Comparison of ENCODE assay signal across 8 cellular contexts in the genomic region with DNA sequence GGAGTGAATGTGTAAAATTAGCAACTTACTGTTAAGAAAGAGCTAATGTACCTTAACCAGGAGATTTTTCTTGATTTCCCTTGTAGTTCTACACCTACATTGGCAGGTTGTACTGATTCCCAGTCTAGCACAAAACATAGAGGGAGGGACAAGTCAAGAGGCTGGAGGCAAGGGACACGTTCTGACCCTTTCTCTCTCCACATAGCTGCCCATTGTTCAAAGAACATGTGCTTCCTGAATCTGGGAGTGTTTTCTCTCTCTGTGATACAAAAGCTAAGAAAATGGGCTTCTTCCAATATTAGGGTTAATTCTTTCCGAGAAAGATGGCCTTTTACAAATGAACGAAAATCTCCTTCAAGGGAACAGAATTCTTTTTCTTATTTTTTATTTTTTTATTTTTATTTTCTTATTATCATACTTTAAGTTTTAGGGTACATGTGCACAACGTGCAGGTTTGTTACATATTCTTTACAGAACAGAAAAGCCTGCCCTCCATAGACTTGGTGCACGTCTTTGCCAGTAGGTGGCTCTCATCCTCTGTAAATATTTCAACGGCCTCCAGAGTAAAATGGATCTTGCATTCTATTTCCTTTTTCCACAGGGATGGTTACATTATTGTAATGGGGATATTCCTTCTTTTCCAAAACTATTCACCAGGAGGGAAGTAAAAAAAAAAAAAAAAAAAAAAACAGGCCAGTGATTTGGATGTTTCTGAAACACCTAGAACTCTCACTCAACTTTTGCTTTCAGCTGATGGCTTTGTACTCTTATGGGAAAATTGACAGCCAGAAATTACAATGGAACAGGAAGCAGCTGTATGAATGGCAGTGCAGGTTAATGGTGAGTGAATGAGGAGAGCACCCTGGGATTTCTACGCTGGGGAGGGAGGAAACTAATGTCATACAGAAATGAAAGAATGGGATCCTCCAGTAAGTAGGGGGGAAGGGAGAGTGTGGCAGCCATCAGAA. TPM values are rescaled to one million over a fixed set of nuclear protein-coding genes. Genes with fewer than 3 reads are reported as not detected.
DNase-seq lines count a peak whose midpoint lies in the region; ATAC-seq and TF ChIP-seq lines count a peak whose summit lies in the region.

No MANE protein-coding gene starts in this region.

- H3K27me3 ChIP-seq in hepatocyte (peaks cover 3% of the 10 kb centered on the region), smooth muscle cell (ENCODE audit: low read depth) (peaks cover 6% of the 10 kb centered on the region)

- no peaks in the 10 kb centered on the region for H4K20me1 ChIP-seq in hepatocyte (ENCODE audit: insufficient read depth, poor library complexity, severe bottlenecking)
- peaks cover 4% of the 10 kb centered on the region for H4K20me1 ChIP-seq in smooth muscle cell (ENCODE audit: low read depth)

- peak; percentile 78 for ATAC-seq in HG02973 (IDR thresholded peaks at IDR 0.05; ENCODE audit: unreplicated experiment)

- H3K4me3 ChIP-seq in hepatocyte (no peak overlapping the region), smooth muscle cell (no peak overlapping the region)

- H3K27ac ChIP-seq in hepatocyte (no peak overlapping the region), smooth muscle cell (ENCODE audit: low read depth) (no peak overlapping the region)

- WGBS in hepatocyte (ENCODE audit: low lambda C conversion rate, missing lambda C conversion rate), result 20% methylated on average over 7 of the region's 7 CpGs
- whole genome bisulfite sequencing in smooth muscle cell (ENCODE audit: low lambda C conversion rate), result 15% methylated on average over 7 of the region's 7 CpGs

- no peak overlapping the region for H3K4me2 ChIP-seq in hepatocyte
- H3K4me2 ChIP-seq in smooth muscle cell, result no peak overlapping the region

- no peaks in the 10 kb centered on the region for H3K79me2 ChIP-seq in hepatocyte
- no peaks in the 10 kb centered on the region for H3K79me2 ChIP-seq in smooth muscle cell (ENCODE audit: low read depth)

- DNase-seq in AG08395 (ENCODE audit: low spot score), result peak; percentile 52
- peak; percentile 43 for DNase-seq in NCI-H345 (lab: John Stamatoyannopoulos, UW)
- DNase-seq in amniotic epithelial cell (ENCODE audit: low read depth), result peak; percentile 47
- peak; percentile 69 for DNase-seq in hepatocyte (ENCODE audit: low spot score)
- no peak for DNase-seq in smooth muscle cell (lab: John Stamatoyannopoulos, UW; ENCODE audit: unreplicated experiment)
- no peak for DNase-seq in HuH-7 (ENCODE audit: low spot score)

- H3F3A ChIP-seq in smooth muscle cell (ENCODE audit: low read depth), result no peaks in the 10 kb centered on the region

- H3K36me3 ChIP-seq in hepatocyte (replicated peaks; ENCODE audit: insufficient read depth, low read depth) (no peaks in the 10 kb centered on the region), smooth muscle cell (ENCODE audit: low read depth) (no peaks in the 10 kb centered on the region)

- H3K9ac ChIP-seq in smooth muscle cell (ENCODE audit: low read depth), result no peak overlapping the region

- TF ChIP-seq CTCF in GM12872 (IDR thresholded peaks at IDR 0.05; ENCODE audit: insufficient read depth, low read depth, low read length), result peak; percentile 64
- TF ChIP-seq CTCF in hepatocyte (IDR thresholded peaks at IDR 0.05; ENCODE audit: poor library complexity), result peak; percentile 88
- peak; percentile 72 for TF ChIP-seq CTCF in smooth muscle cell (IDR thresholded peaks at IDR 0.05; ENCODE audit: borderline replicate concordance, insufficient read depth, poor library complexity, severe bottlenecking)

- H3K9me3 ChIP-seq in hepatocyte (ENCODE audit: low read depth), result no peaks in the 10 kb centered on the region
- H3K9me3 ChIP-seq in smooth muscle cell (replicated peaks; ENCODE audit: low read depth), result no peaks in the 10 kb centered on the region

- H3K4me1 ChIP-seq in hepatocyte (ENCODE audit: insufficient read depth), result no peaks in the 10 kb centered on the region
- no peaks in the 10 kb centered on the region for H3K4me1 ChIP-seq in smooth muscle cell (ENCODE audit: low read depth)

- H2AFZ ChIP-seq in hepatocyte, result no peak overlapping the region
- no peak overlapping the region for H2AFZ ChIP-seq in smooth muscle cell (ENCODE audit: low read depth)

- H3K9me2 ChIP-seq in hepatocyte (replicated peaks; ENCODE audit: insufficient read depth), result no peaks in the 10 kb centered on the region

RNA-seq across cellular contexts. Expression of gene IFNA5, which starts 13.1 kb away (rescaled TPM):
- total RNA-seq in hepatocyte, result not detected in 2 replicates
- not detected in 2 replicates for polyA plus RNA-seq in hepatocyte
- total RNA-seq in smooth muscle cell, result 0.36 and 0.54 TPM in 2 replicates
- not detected in 2 replicates for polyA plus RNA-seq in smooth muscle cell

RNA-seq across cellular contexts. Expression of gene KLHL9, which starts 17.0 kb away (rescaled TPM):
- 41.6 and 43.1 TPM in 2 replicates for total RNA-seq in hepatocyte
- polyA plus RNA-seq in hepatocyte, result 17.5 and 18.6 TPM in 2 replicates
- 37.1 and 41.1 TPM in 2 replicates for total RNA-seq in smooth muscle cell
- 15.0 and 17.4 TPM in 2 replicates for polyA plus RNA-seq in smooth muscle cell

RNA-seq across cellular contexts. Expression of gene IFNA6, which starts 32.4 kb away (rescaled TPM):
- total RNA-seq in hepatocyte (not detected in 2 replicates), smooth muscle cell (not detected in 2 replicates)
- polyA plus RNA-seq in hepatocyte (not detected in 2 replicates), smooth muscle cell (not detected in 2 replicates)

RNA-seq across cellular contexts. Expression of gene IFNA13, which starts 49.6 kb away (rescaled TPM):
- total RNA-seq in hepatocyte (not detected in 2 replicates), smooth muscle cell (not detected in 2 replicates)
- polyA plus RNA-seq in hepatocyte (not detected in 2 replicates), smooth muscle cell (0.40 TPM in 1 of 2 replicates, not detected in the other)

Comparison
In these comparisons a context has a peak if more than half of its experiments do, and no peak if none do; other contexts are left out.
1. DNase-seq: peak in AG08395 (single experiment), NCI-H345 (single experiment), amniotic epithelial cell (single experiment) and hepatocyte (single experiment); none in smooth muscle cell (single experiment) and HuH-7 (single experiment).
2. Peak in every context shown above with its lines, with median percentiles within 50 percentile points of each other: CTCF ChIP-seq.